In genomic region chr2:189146553-189146952, GRCh38 we compare ENCODE assay signal across 21 cellular contexts.
"Had no signal": no experiment of that assay in that cellular context is flagged by ENCODE, and none has a peak within 500 bp of the region (broad histone marks: within the 10 kb centered on the region; RNA-seq: fewer than 3 reads in every experiment).

No MANE protein-coding gene starts in this region.

- ATAC-seq: activated T-cell treated with anti-CD3 and anti-CD28 coated beads, Interleukin-2, amount 50 U/mL, for 4 hours; heart right ventricle; left colon; mucosa of descending colon; right lobe of liver; stimulated activated memory B cell treated with anti-CD40 and anti-IgM and Interleukin-4, amounts not matched to agents 10 μg/mL and 1 μg/mL and 100 μg/mL, for 72 hours had no signal

- DNase-seq: activated CD4-positive, alpha-beta T cell treated with anti-CD3 and anti-CD28 coated beads for 4 hours; activated CD4-positive, alpha-beta T cell treated with anti-CD3 and anti-CD28 coated beads, Interleukin-2, amount 50 U/mL, for 48 hours; activated CD4-positive, CD25-positive, alpha-beta regulatory T cell; activated CD8-positive, alpha-beta memory T cell treated with anti-CD3 and anti-CD28 coated beads, Interleukin-2, amount 50 U/mL, for 48 hours; activated naive CD4-positive, alpha-beta T cell; activated T-cell treated with anti-CD3 and anti-CD28 coated beads, Interleukin-2, amount 50 U/mL, for 4 hours; foreskin fibroblast; heart right ventricle; islet precursor cell; left colon; mucosa of descending colon; nucleus accumbens; posterior cingulate gyrus; right lobe of liver; stomach; T1000; upper lobe of left lung had no signal

- H3K36me3 ChIP-seq: breast epithelium, heart right ventricle, right lobe of liver, stomach, upper lobe of left lung had no signal

- H3K4me1 ChIP-seq: breast epithelium had no signal

- H3K27ac ChIP-seq: breast epithelium, coronary artery, right lobe of liver, stomach, upper lobe of left lung had no signal

- H3K27me3 ChIP-seq: breast epithelium, heart right ventricle, right lobe of liver, stomach, upper lobe of left lung had no signal

- H3K4me3 ChIP-seq: breast epithelium, coronary artery, heart right ventricle, mucosa of descending colon, right lobe of liver, skin epidermis, stomach, upper lobe of left lung had no signal

- H3K9me3 ChIP-seq: breast epithelium, heart right ventricle, mucosa of descending colon, right lobe of liver, stomach, upper lobe of left lung had no signal
